In the genomic region with DNA sequence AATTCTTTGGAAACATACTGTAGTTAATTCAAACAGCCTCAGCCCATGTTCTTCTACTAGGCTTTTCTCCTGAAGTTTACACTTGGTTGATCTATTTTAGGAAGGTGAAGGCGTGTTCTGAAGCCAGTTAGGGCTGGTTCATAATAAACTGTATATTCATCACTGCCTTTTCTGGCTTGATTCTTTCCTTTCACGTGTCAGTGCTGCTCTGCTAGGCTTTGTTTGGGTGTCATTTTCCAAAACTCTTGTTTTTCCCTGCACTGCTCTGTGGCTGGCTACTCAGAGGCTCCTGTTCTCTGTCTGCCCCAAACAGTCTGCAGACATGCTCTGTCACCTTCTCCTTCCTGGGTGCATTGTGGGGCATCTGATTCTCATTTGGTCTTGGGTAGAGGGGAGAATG, we compare ENCODE assay signal across 17 cellular contexts.
DNase-seq lines count a peak whose midpoint lies in the region; TF ChIP-seq lines count a peak whose summit lies in the region.
"Had no signal": no experiment of that assay in that cellular context is flagged by ENCODE, and none has a peak within 500 bp of the region (broad histone marks: within the 10 kb centered on the region; RNA-seq: fewer than 3 reads in every experiment).

No MANE protein-coding gene starts in this region.

- 54% methylated on average over 2 of the region's 2 CpGs for WGBS in SK-N-SH (ENCODE audit: low lambda C conversion rate)

- TF ChIP-seq CTCF in SK-N-SH (IDR thresholded peaks at IDR 0.05) (no peak), progenitor cell of endocrine pancreas (IDR thresholded peaks at IDR 0.05; ENCODE audit: unreplicated experiment) (no peak), CD14-positive monocyte (IDR thresholded peaks at IDR 0.05) (no peak), type B pancreatic cell (conservative IDR thresholded peaks at IDR 0.05) (no peak)

- H3K27me3 ChIP-seq in SK-N-SH (ENCODE audit: insufficient read depth) = no peaks in the 10 kb centered on the region

- CTCF ChIA-PET in SK-N-SH (lab: Yijun Ruan, JAX) = no interaction called here

- H4K20me1 ChIP-seq in SK-N-SH (ENCODE audit: insufficient read depth) = no peaks in the 10 kb centered on the region

- H3K36me3 ChIP-seq in SK-N-SH (replicated peaks in 1 of 2; ENCODE audit: control insufficient read depth in 1 of 2, insufficient read depth in 2 of 2, low read length in 1 of 2) = no peaks in the 10 kb centered on the region
- H3K36me3 ChIP-seq: thoracic aorta had no signal

- TF ChIP-seq EP300 in SK-N-SH (IDR thresholded peaks at IDR 0.05; ENCODE audit: borderline replicate concordance in 1 of 2, low read depth in 1 of 2, low read length in 1 of 2) = no peak

- H3K9me2 ChIP-seq in SK-N-SH = no peaks in the 10 kb centered on the region

- H3K27me3 Mint-ChIP-seq in progenitor cell of endocrine pancreas = no peaks in the 10 kb centered on the region
- peaks cover 0 to 2% (median 0%) of the 10 kb centered on the region in 3 donors for H3K27me3 Mint-ChIP-seq in CD14-positive monocyte (ENCODE audit: low read depth in 3 of 3)
- H3K27me3 Mint-ChIP-seq in type B pancreatic cell = no peaks in the 10 kb centered on the region
- H3K27me3 Mint-ChIP-seq: activated naive CD8-positive, alpha-beta T cell treated with anti-CD3 and anti-CD28 coated beads, Interleukin-2, amount 50 U/mL, for 24 hours had no signal

- no peak overlapping the region for H3K4me2 ChIP-seq in SK-N-SH

- H3K27ac Mint-ChIP-seq in progenitor cell of endocrine pancreas (peak overlapping the region; percentile 23), CD14-positive monocyte (no peak overlapping the region), type B pancreatic cell (no peak overlapping the region)
- H3K27ac Mint-ChIP-seq: activated naive CD8-positive, alpha-beta T cell treated with anti-CD3 and anti-CD28 coated beads, Interleukin-2, amount 50 U/mL, for 24 hours had no signal

- no peak overlapping the region for H3K9ac ChIP-seq in SK-N-SH

- TF ChIP-seq RAD21 in SK-N-SH (IDR thresholded peaks at IDR 0.05; ENCODE audit: low read length) = no peak

- H2AFZ ChIP-seq in SK-N-SH (ENCODE audit: low read depth) = no peak overlapping the region

- H3K4me3 Mint-ChIP-seq in progenitor cell of endocrine pancreas (ENCODE audit: low read depth) (no peak overlapping the region), CD14-positive monocyte (no peak overlapping the region), type B pancreatic cell (no peak overlapping the region)
- H3K4me3 Mint-ChIP-seq: activated naive CD8-positive, alpha-beta T cell treated with anti-CD3 and anti-CD28 coated beads, Interleukin-2, amount 50 U/mL, for 24 hours had no signal

- H3K9me3 Mint-ChIP-seq in progenitor cell of endocrine pancreas (ENCODE audit: low read depth) (peaks cover 4% of the 10 kb centered on the region), CD14-positive monocyte (peaks cover 0 to 8% (median 3%) of the 10 kb centered on the region in 7 donors), type B pancreatic cell (no peaks in the 10 kb centered on the region)
- H3K9me3 Mint-ChIP-seq: activated naive CD8-positive, alpha-beta T cell treated with anti-CD3 and anti-CD28 coated beads, Interleukin-2, amount 50 U/mL, for 24 hours had no signal

- POLR2A ChIA-PET in SK-N-SH (lab: Yijun Ruan, JAX) = no interaction called here

- H3K27ac ChIP-seq in SK-N-SH (ENCODE audit: low read depth in 2 of 2, low read length in 1 of 2) = peak overlapping the region in 1 of 2 experiments; percentile 28; a peak in 1 of 4 replicates
- H3K27ac ChIP-seq: C4-2B, thoracic aorta had no signal

- no peaks in the 10 kb centered on the region for H3K36me3 Mint-ChIP-seq in progenitor cell of endocrine pancreas (ENCODE audit: insufficient read depth)
- H3K36me3 Mint-ChIP-seq in CD14-positive monocyte = no peaks in the 10 kb centered on the region
- H3K36me3 Mint-ChIP-seq in type B pancreatic cell = no peaks in the 10 kb centered on the region

- DNase-seq in GM03348 (ENCODE audit: low spot score) (peak; percentile 7), SK-N-SH (peak; percentile 2), kidney tubule cell (ENCODE audit: low spot score) (peak; percentile 12), progenitor cell of endocrine pancreas (ENCODE audit: low spot score, unreplicated experiment) (no peak), NCI-H510A (lab: John Stamatoyannopoulos, UW) (no peak), iPS-NIHi11 (ENCODE audit: low spot score) (no peak), CD14-positive monocyte (ENCODE audit: low spot score) (no peak), type B pancreatic cell (ENCODE audit: extremely low spot score, unreplicated experiment) (no peak)
- DNase-seq: activated naive CD8-positive, alpha-beta T cell treated with anti-CD3 and anti-CD28 coated beads, Interleukin-2, amount 50 U/mL, for 24 hours; activated T-cell treated with anti-CD3 and anti-CD28 coated beads, Interleukin-2, amount 50 U/mL, for 1 hour; erythroblast; hippocampal formation; NCI-H2029 treated with DMSO at 0.1 percent for 48 hours; occipital lobe had no signal

- peaks cover 0 to 3% of the 10 kb centered on the region in 2 experiments; a peak in 2 of 4 replicates for H3K4me1 ChIP-seq in SK-N-SH (ENCODE audit: control insufficient read depth in 1 of 2, insufficient read depth in 2 of 2, low read depth in 1 of 2, low read length in 1 of 2)

- H3K4me1 Mint-ChIP-seq in progenitor cell of endocrine pancreas (ENCODE audit: low read depth) = peaks cover 13% of the 10 kb centered on the region
- H3K4me1 Mint-ChIP-seq in CD14-positive monocyte = no peaks in the 10 kb centered on the region
- H3K4me1 Mint-ChIP-seq in type B pancreatic cell (ENCODE audit: unreplicated experiment) = peaks cover 8% of the 10 kb centered on the region
- H3K4me1 Mint-ChIP-seq: activated naive CD8-positive, alpha-beta T cell treated with anti-CD3 and anti-CD28 coated beads, Interleukin-2, amount 50 U/mL, for 24 hours had no signal

- H3F3A ChIP-seq in SK-N-SH (replicated peaks; ENCODE audit: insufficient read depth) = no peaks in the 10 kb centered on the region

- H3K9me3 ChIP-seq in SK-N-SH = no peaks in the 10 kb centered on the region
- H3K9me3 ChIP-seq: thoracic aorta had no signal

- intact Hi-C loops in CD14-positive monocyte (cut with micrococcal nuclease) = no loop called here

- no peak overlapping the region for H3K4me3 ChIP-seq in SK-N-SH (ENCODE audit: low read depth in 2 of 2, low read length in 1 of 2)
- H3K4me3 ChIP-seq: GM12878, thoracic aorta had no signal

- H3K79me2 ChIP-seq in SK-N-SH (ENCODE audit: insufficient read depth) = no peaks in the 10 kb centered on the region

TF ChIP-seq in SK-N-SH, 30 proteins besides CTCF, POLR2A, EP300 and RAD21:
- TF ChIP-seq FOXM1 (IDR thresholded peaks at IDR 0.05; ENCODE audit: low read depth) (no peak), ELF1 (IDR thresholded peaks at IDR 0.05) (no peak), JUND (IDR thresholded peaks at IDR 0.05) (no peak), PBX3 (IDR thresholded peaks at IDR 0.05) (no peak), FOSL2 (IDR thresholded peaks at IDR 0.05; ENCODE audit: borderline replicate concordance, low read depth) (no peak), TEAD4 (IDR thresholded peaks at IDR 0.05; ENCODE audit: borderline replicate concordance, insufficient read depth) (no peak), NFIC (IDR thresholded peaks at IDR 0.05; ENCODE audit: borderline replicate concordance) (no peak), FOXJ3 (CRISPR knock-in tag; IDR thresholded peaks at IDR 0.05) (no peak)
- TF ChIP-seq, protein P1, sequence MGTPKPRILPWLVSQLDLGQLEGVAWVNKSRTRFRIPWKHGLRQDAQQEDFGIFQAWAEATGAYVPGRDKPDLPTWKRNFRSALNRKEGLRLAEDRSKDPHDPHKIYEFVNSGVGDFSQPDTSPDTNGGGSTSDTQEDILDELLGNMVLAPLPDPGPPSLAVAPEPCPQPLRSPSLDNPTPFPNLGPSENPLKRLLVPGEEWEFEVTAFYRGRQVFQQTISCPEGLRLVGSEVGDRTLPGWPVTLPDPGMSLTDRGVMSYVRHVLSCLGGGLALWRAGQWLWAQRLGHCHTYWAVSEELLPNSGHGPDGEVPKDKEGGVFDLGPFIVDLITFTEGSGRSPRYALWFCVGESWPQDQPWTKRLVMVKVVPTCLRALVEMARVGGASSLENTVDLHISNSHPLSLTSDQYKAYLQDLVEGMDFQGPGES (IDR thresholded peaks at IDR 0.05; ENCODE audit: low read depth, low read length) = no peak
- TF ChIP-seq, protein P2, sequence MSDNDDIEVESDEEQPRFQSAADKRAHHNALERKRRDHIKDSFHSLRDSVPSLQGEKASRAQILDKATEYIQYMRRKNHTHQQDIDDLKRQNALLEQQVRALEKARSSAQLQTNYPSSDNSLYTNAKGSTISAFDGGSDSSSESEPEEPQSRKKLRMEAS (IDR thresholded peaks at IDR 0.05; ENCODE audit: low read depth) = no peak

Comparison
In these comparisons a context has a peak if more than half of its experiments do, and no peak if none do; other contexts are left out.
1. DNase-seq: peak in GM03348 (single experiment), SK-N-SH (single experiment) and kidney tubule cell (single experiment); none in progenitor cell of endocrine pancreas (single experiment), NCI-H510A (single experiment), iPS-NIHi11 (single experiment), CD14-positive monocyte (single experiment) and type B pancreatic cell (single experiment).